In the genomic region with DNA sequence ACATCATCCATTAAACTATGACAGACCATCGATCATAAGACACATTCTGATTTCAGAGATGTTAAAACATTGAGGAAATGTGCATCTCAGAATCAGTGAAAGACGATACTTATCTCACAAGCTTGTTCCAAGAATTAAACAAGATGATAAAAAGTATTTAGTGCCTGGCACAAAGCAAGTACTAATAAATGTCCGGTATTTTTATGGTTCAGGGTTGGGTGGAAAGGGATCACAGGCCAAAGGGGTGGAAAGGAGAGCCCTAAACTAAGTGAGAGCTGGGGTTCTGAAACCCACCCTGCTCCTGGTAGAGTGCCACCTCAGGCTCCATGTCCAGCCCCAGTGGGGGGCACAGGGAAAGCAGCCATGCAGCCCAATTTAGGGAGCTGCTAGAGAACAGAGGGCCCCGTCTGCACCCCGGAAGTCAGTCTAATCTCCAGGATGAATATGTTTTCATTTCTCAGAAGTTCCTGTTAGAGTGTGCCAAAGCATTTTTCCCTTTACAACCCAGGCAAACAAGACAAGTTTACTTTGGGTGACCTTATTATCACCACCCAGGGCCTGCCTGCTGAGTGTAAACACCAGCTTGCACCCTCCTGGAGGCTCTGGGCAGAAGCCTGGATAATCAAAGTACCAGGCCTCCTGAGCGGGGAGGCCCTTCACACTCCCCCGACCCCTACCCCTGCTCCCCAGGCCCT, we compare ENCODE assay signal across 10 cellular contexts. TPM values are rescaled to one million over a fixed set of nuclear protein-coding genes. Genes with fewer than 3 reads are reported as not detected.
DNase-seq lines count a peak whose midpoint lies in the region; ATAC-seq and TF ChIP-seq lines count a peak whose summit lies in the region.
"Had no signal": no experiment of that assay in that cellular context is flagged by ENCODE, and none has a peak within 500 bp of the region (broad histone marks: within the 10 kb centered on the region; RNA-seq: fewer than 3 reads in every experiment).

No MANE protein-coding gene starts in this region.

- TF ChIP-seq CTCF in 22Rv1 (IDR thresholded peaks at IDR 0.05): no peak
- TF ChIP-seq CTCF in HFFc6 (IDR thresholded peaks at IDR 0.05): no peak
- no peak for TF ChIP-seq CTCF in chondrocyte (IDR thresholded peaks at IDR 0.05)

- H3K27ac ChIP-seq in 22Rv1 (peak overlapping the region; percentile 84), muscle layer of duodenum (ENCODE audit: low read length) (peak overlapping the region; percentile 70)

- H3K9me3 Mint-ChIP-seq in HFFc6 (no peaks in the 10 kb centered on the region), chondrocyte (ENCODE audit: low read depth) (no peaks in the 10 kb centered on the region)

- no peak for ATAC-seq in GM21825 (IDR thresholded peaks at IDR 0.05; ENCODE audit: unreplicated experiment)

- no peak overlapping the region for H3K4me3 ChIP-seq in muscle layer of duodenum (ENCODE audit: low read depth in 1 of 2, low read length in 2 of 2)

- H3K36me3 ChIP-seq in muscle layer of duodenum (ENCODE audit: control insufficient read depth in 1 of 2, insufficient read depth in 2 of 2, low read length in 2 of 2): no peaks in the 10 kb centered on the region

- H3K27ac Mint-ChIP-seq in HFFc6 (peak overlapping the region; percentile 97), chondrocyte (ENCODE audit: unreplicated experiment) (peak overlapping the region; percentile 91)
- H3K27ac Mint-ChIP-seq: CD4-positive, CD25-positive, alpha-beta regulatory T cell had no signal

- H3K27me3 Mint-ChIP-seq in HFFc6 (ENCODE audit: insufficient read depth) (no peaks in the 10 kb centered on the region; the same call in 1 of the 2 replicates), chondrocyte (ENCODE audit: low read depth) (no peaks in the 10 kb centered on the region)

- H3K4me1 Mint-ChIP-seq in HFFc6 (ENCODE audit: low read depth) (peaks cover 57% of the 10 kb centered on the region), chondrocyte (ENCODE audit: low read depth) (peaks cover 43% of the 10 kb centered on the region)

- H3K36me3 Mint-ChIP-seq in HFFc6 (ENCODE audit: low read depth): no peaks in the 10 kb centered on the region; the same call in 1 of the 2 replicates
- H3K36me3 Mint-ChIP-seq in chondrocyte (ENCODE audit: low read depth): no peaks in the 10 kb centered on the region
- H3K36me3 Mint-ChIP-seq: CD4-positive, CD25-positive, alpha-beta regulatory T cell had no signal

- H3K4me1 ChIP-seq in muscle layer of duodenum (ENCODE audit: control insufficient read depth in 1 of 2, insufficient read depth in 2 of 2, low read length in 2 of 2): peaks cover 15 to 20% of the 10 kb centered on the region in 2 donors

- H3K9me3 ChIP-seq in muscle layer of duodenum (ENCODE audit: control insufficient read depth in 1 of 2, low read length in 2 of 2): no peaks in the 10 kb centered on the region

- DNase-seq in HFFc6: no peak
- no peak for DNase-seq in chondrocyte (ENCODE audit: low spot score)
- DNase-seq in T1000 (lab: John Stamatoyannopoulos, UW): no peak
- DNase-seq in NCI-H748 treated with DMSO at 0.1 percent for 48 hours (lab: John Stamatoyannopoulos, UW): no peak
- no peak for DNase-seq in medulla oblongata (ENCODE audit: extremely low spot score)
- DNase-seq: activated T-cell treated with anti-CD3 and anti-CD28 coated beads for 4 hours; CD4-positive, CD25-positive, alpha-beta regulatory T cell had no signal

- peak overlapping the region; percentile 76 for H3K4me3 Mint-ChIP-seq in HFFc6
- H3K4me3 Mint-ChIP-seq in chondrocyte (ENCODE audit: unreplicated experiment): no peak overlapping the region
- H3K4me3 Mint-ChIP-seq: CD4-positive, CD25-positive, alpha-beta regulatory T cell had no signal

- peaks cover 7% of the 10 kb centered on the region for H3K27me3 ChIP-seq in muscle layer of duodenum (ENCODE audit: low read depth, low read length)

RNA-seq across cellular contexts. Expression of a gene that starts 3.8 kb away (rescaled TPM):
- total RNA-seq in HFFc6 (2021; fragmentation: NEBNext Ultra II Directional; extraction: Animal tissue kit (Norgen Biotek cat#: 25700)): 100 to 1,000 TPM; 282 to 328 (median 310) TPM
- total RNA-seq in chondrocyte: 83.1 to 192 TPM (median 190 TPM) in 3 replicates
- total RNA-seq: CD4-positive, CD25-positive, alpha-beta regulatory T cell had no signal
